Comparison of ENCODE assay signal across 8 cellular contexts in the genomic region with DNA sequence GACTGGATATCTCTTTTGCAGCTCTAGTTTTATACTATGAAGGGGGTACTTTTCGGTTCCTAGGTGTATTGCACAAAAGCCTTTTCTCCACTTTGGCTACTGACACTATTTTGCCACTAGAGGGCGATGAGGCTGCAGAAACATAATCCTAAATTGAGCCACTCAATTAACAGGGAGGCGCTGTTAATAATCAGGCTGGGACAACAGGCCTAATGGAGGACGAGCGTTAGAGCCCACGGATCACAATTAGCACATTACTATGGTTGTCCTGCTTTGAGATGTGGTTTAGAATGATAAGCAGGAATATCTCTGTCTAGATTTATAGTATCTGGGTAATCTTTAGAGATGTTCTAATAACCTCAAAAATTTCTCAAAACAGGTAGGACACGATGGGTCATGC.
A peak's percentile ranks its signal among the peaks of the same experiment; 100 is the strongest.
DNase-seq lines count a peak whose midpoint lies in the region; TF ChIP-seq lines count a peak whose summit lies in the region.

No MANE protein-coding gene starts in this region.

- 13 to 19% methylated on average over 6 to 7 of the region's 7 CpGs for WGBS in esophagus squamous epithelium, 2 donors

- DNase-seq in DMS153 (lab: John Stamatoyannopoulos, UW) (peak; percentile 42), GM20000 (ENCODE audit: low spot score) (peak; percentile 63), HS-27A (ENCODE audit: low read depth) (peak; percentile 46), NCI-H82 (lab: John Stamatoyannopoulos, UW) (peak; percentile 86), esophagus squamous epithelium (lab: John Stamatoyannopoulos, UW) (peak; percentile 3), uterus (peak in 1 of 2 donors; percentile 31)
- peak; percentile 13 to 22 for DNase-seq in activated CD8-positive, alpha-beta memory T cell treated with anti-CD3 and anti-CD28 coated beads for 4 hours (ENCODE audit: low read depth in 2 of 2)

- H3K27me3 ChIP-seq in esophagus squamous epithelium (peaks cover 0 to 13% (median 0%) of the 10 kb centered on the region in 4 donors), neural cell (ENCODE audit: insufficient read depth, low read depth, low read length) (no peaks in the 10 kb centered on the region), uterus (no peaks in the 10 kb centered on the region)

- no peak for TF ChIP-seq EP300 in neural cell (conservative IDR thresholded peaks at IDR 0.05; ENCODE audit: poor library complexity, severe bottlenecking)

- intact Hi-C loops in esophagus squamous epithelium (cut with DNase I) (no loop called here), uterus (cut with DNase I; ENCODE audit: low total_unique reads) (no loop called here)

- H3K36me3 ChIP-seq in esophagus squamous epithelium, result no peaks in the 10 kb centered on the region
- no peaks in the 10 kb centered on the region for H3K36me3 ChIP-seq in neural cell (ENCODE audit: insufficient read depth, low read length)
- no peaks in the 10 kb centered on the region for H3K36me3 ChIP-seq in uterus

- TF ChIP-seq RAD21 in neural cell (conservative IDR thresholded peaks at IDR 0.05), result peak; percentile 19

- H2AFZ ChIP-seq in neural cell (ENCODE audit: low read depth, low read length), result no peak overlapping the region

- H4K20me1 ChIP-seq in neural cell (ENCODE audit: insufficient read depth), result no peaks in the 10 kb centered on the region

- H3K9me3 ChIP-seq in esophagus squamous epithelium, result no peaks in the 10 kb centered on the region
- no peaks in the 10 kb centered on the region for H3K9me3 ChIP-seq in neural cell (ENCODE audit: low read length)
- H3K9me3 ChIP-seq in uterus, result no peaks in the 10 kb centered on the region

- H3K27ac ChIP-seq in esophagus squamous epithelium, result no peak overlapping the region
- H3K27ac ChIP-seq in neural cell (ENCODE audit: low read length), result no peak overlapping the region
- no peak overlapping the region for H3K27ac ChIP-seq in uterus

- H3K9me2 ChIP-seq in neural cell (ENCODE audit: insufficient read depth, low read length), result no peaks in the 10 kb centered on the region

- H3K79me2 ChIP-seq in neural cell (replicated peaks; ENCODE audit: insufficient read depth, low read length), result no peaks in the 10 kb centered on the region

- no peak overlapping the region for H3K9ac ChIP-seq in neural cell (ENCODE audit: low read length)

- TF ChIP-seq POLR2A in esophagus squamous epithelium (IDR thresholded peaks at IDR 0.05), result no peak
- TF ChIP-seq POLR2A in uterus (IDR thresholded peaks at IDR 0.05), result no peak

- no peak overlapping the region for H3K4me2 ChIP-seq in neural cell (ENCODE audit: low read length)

- no peak overlapping the region for H3K4me3 ChIP-seq in esophagus squamous epithelium
- H3K4me3 ChIP-seq in neural cell (ENCODE audit: low read length), result no peak overlapping the region
- no peak overlapping the region for H3K4me3 ChIP-seq in uterus

- TF ChIP-seq CTCF in GM20000 (IDR thresholded peaks at IDR 0.05; ENCODE audit: extremely low read depth, missing control alignments) (peak; percentile 85), esophagus squamous epithelium (IDR thresholded peaks at IDR 0.05) (peak; percentile 79 to 91 (median 88)), neural cell (IDR thresholded peaks at IDR 0.05; ENCODE audit: poor library complexity, severe bottlenecking) (peak; percentile 56), uterus (IDR thresholded peaks at IDR 0.05) (peak; percentile 66 to 69 (median 66))

- H3F3A ChIP-seq in neural cell (ENCODE audit: insufficient read depth, low read length, poor library complexity, severe bottlenecking), result no peaks in the 10 kb centered on the region

- no peaks in the 10 kb centered on the region for H3K4me1 ChIP-seq in esophagus squamous epithelium
- no peaks in the 10 kb centered on the region for H3K4me1 ChIP-seq in uterus

TF ChIP-seq in neural cell, 6 proteins besides CTCF, POLR2A, EP300 and RAD21:
- TF ChIP-seq TAF1 (IDR thresholded peaks at IDR 0.05; ENCODE audit: low read depth) (no peak), SMC3 (conservative IDR thresholded peaks at IDR 0.05; ENCODE audit: poor library complexity) (peak; percentile 42)
